Comparison of ENCODE assay signal across 1 cellular context in the genomic region with DNA sequence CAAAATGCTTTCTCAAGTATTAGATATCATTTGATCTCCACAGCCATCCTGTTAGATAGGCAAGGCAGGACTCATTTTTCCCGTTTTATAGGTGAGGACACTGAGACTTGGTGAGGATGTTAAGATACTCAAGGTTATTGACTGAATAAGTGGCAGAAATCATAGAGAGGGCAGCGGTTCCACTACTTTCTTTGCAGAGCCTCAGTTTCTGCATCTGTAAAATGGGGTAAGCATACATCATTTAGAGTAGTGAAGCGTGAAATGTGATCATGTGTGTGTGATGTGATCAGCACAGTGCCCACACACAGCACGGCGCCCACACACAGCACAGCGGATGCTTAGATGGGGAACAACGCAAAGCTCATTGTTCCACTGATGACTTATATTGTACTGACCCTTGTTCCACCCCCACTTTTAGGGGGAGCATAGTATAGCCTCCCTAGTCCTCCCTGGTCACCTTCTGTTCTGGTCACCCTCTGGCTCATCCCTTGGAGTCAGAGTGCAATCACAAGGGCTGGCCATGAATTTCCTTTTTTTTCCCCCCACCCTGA.
TF ChIP-seq lines count a peak whose summit lies in the region.

No MANE protein-coding gene starts in this region.

TF ChIP-seq in GM23338, 12 proteins besides CTCF, POLR2A, EP300 and RAD21 (continued from another document):
- TF ChIP-seq ZNF114 (CRISPR knock-in tag; IDR thresholded peaks at IDR 0.05) (no peak), POLR2AphosphoS5 (IDR thresholded peaks at IDR 0.05; ENCODE audit: low read depth) (no peak), EZH2phosphoT487 (IDR thresholded peaks at IDR 0.05; ENCODE audit: unreplicated experiment) (no peak)
TF ChIP-seq in GM23338: peak in this region for 0.
